In genomic region chr19:38838986-38839761, GRCh38 we compare ENCODE assay signal across 12 cellular contexts. TPM values are rescaled to one million over a fixed set of nuclear protein-coding genes. Genes with fewer than 3 reads are reported as not detected.
DNase-seq lines count a peak whose midpoint lies in the region; ATAC-seq and TF ChIP-seq lines count a peak whose summit lies in the region.
"Had no signal": no experiment of that assay in that cellular context is flagged by ENCODE, and none has a peak within 500 bp of the region (broad histone marks: within the 10 kb centered on the region; RNA-seq: fewer than 3 reads in every experiment).

No MANE protein-coding gene starts in this region.

- intact Hi-C loops in PC-9 (cut with micrococcal nuclease; ENCODE audit: unreplicated experiment) (loop anchor here (1.0 to 10.0 kb wide), 9 partner anchors 92 to 434 kb away; partner anchors contain the start of genes FAM98C, FBXO27, MRPS12 and SARS2), testis (cut with DNase I; ENCODE audit: low total_unique reads) (no loop called here)

- H3K36me3 ChIP-seq in PC-9 (ENCODE audit: low read depth) (peaks cover 55% of the 10 kb centered on the region), ectodermal cell (ENCODE audit: control insufficient read depth, insufficient read depth, low read length) (peaks cover 79% of the 10 kb centered on the region), osteoblast (ENCODE audit: insufficient read depth, low read length) (peaks cover 82% of the 10 kb centered on the region), testis (ENCODE audit: low read depth, missing control alignments) (peaks cover 3% of the 10 kb centered on the region)

- no peak for TF ChIP-seq POLR2A in testis (IDR thresholded peaks at IDR 0.05)

- H3K9me2 ChIP-seq in PC-9 (ENCODE audit: insufficient read depth): no peaks in the 10 kb centered on the region

- H3K4me3 ChIP-seq in PC-9 (0 out of 2 replicates have a peak overlapping the region, but pooled peaks have one; percentile 8), ectodermal cell (ENCODE audit: insufficient read depth, low read depth, low read length) (no peak overlapping the region), osteoblast (ENCODE audit: insufficient read depth, low read length) (no peak overlapping the region), testis (no peak overlapping the region)
- H3K4me3 ChIP-seq: dorsolateral prefrontal cortex had no signal

- no peaks in the 10 kb centered on the region for H3K27me3 ChIP-seq in PC-9 (ENCODE audit: insufficient read depth, low read depth)
- H3K27me3 ChIP-seq in ectodermal cell (ENCODE audit: control insufficient read depth, insufficient read depth, low read length, poor library complexity, severe bottlenecking): no peaks in the 10 kb centered on the region
- H3K27me3 ChIP-seq in osteoblast (ENCODE audit: insufficient read depth, low read length): no peaks in the 10 kb centered on the region
- H3K27me3 ChIP-seq in testis: no peaks in the 10 kb centered on the region
- H3K27me3 ChIP-seq: dorsolateral prefrontal cortex had no signal

- H2AFZ ChIP-seq in PC-9 (no peak overlapping the region), osteoblast (ENCODE audit: low read length) (no peak overlapping the region)

- POLR2A ChIA-PET in PC-9 (lab: Charles Lee; ENCODE audit: unreplicated experiment): interaction anchor here (0.5 to 1.0 kb wide), 5 partner anchors 91 to 669 kb away, joined by 3 to 13 read pairs (median 3); partner anchors contain the start of genes MRPS12 and SARS2

- peaks cover 92% of the 10 kb centered on the region for H3F3A ChIP-seq in PC-9 (ENCODE audit: insufficient read depth, low read depth)

- TF ChIP-seq CTCF in PC-9 (conservative IDR thresholded peaks at IDR 0.05) (peak; percentile 30; the same call in 1 of the 2 replicates), osteoblast (IDR thresholded peaks at IDR 0.05; ENCODE audit: extremely low read depth, low read depth, low read length) (no peak), testis (IDR thresholded peaks at IDR 0.05) (no peak)

- DNase-seq in DMS53 (lab: John Stamatoyannopoulos, UW) (peak; percentile 83), PC-9 (no peak), osteoblast (ENCODE audit: insufficient read length, low spot score, missing footprints) (peak; percentile 54), SKM-1 treated with dmso at 0.1 percent for 144 hours (lab: John Stamatoyannopoulos, UW; ENCODE audit: unreplicated experiment) (no peak), NCI-H524 treated with DMSO at 0.1 percent for 48 hours (lab: John Stamatoyannopoulos, UW) (no peak), testis (no peak)
- DNase-seq: DMS153, dorsolateral prefrontal cortex, Kasumi-1 had no signal

- no peak for ATAC-seq in HG02588 (IDR thresholded peaks at IDR 0.05; ENCODE audit: unreplicated experiment)

- peak overlapping the region; percentile 98 for H3K27ac ChIP-seq in PC-9
- H3K27ac ChIP-seq in ectodermal cell (ENCODE audit: insufficient read depth, low read depth, low read length, poor library complexity, severe bottlenecking): peak overlapping the region; percentile 50
- H3K27ac ChIP-seq in osteoblast (ENCODE audit: low read depth, low read length): peak overlapping the region; percentile 10
- H3K27ac ChIP-seq in testis: no peak overlapping the region

- 95% methylated on average over 12 of the region's 12 CpGs for WGBS in ectodermal cell, 2 experiments
- WGBS in testis, 2 donors: 85% methylated on average over 12 of the region's 12 CpGs

- H3K9me3 ChIP-seq in PC-9 (ENCODE audit: insufficient read depth, low read depth): no peaks in the 10 kb centered on the region
- H3K9me3 ChIP-seq in ectodermal cell (ENCODE audit: control insufficient read depth, low read length): no peaks in the 10 kb centered on the region
- no peaks in the 10 kb centered on the region for H3K9me3 ChIP-seq in osteoblast (ENCODE audit: low read depth, low read length)
- H3K9me3 ChIP-seq in testis: no peaks in the 10 kb centered on the region

- H3K4me1 ChIP-seq in PC-9 (replicated peaks; ENCODE audit: insufficient read depth): peaks cover 61% of the 10 kb centered on the region
- H3K4me1 ChIP-seq in ectodermal cell (ENCODE audit: control insufficient read depth, insufficient read depth, low read length): no peaks in the 10 kb centered on the region
- H3K4me1 ChIP-seq in osteoblast (ENCODE audit: insufficient read depth, low read length): peaks cover 11% of the 10 kb centered on the region
- H3K4me1 ChIP-seq in testis: peaks cover 3% of the 10 kb centered on the region

- H3K79me2 ChIP-seq in PC-9 (ENCODE audit: low read depth) (peaks cover 47% of the 10 kb centered on the region), osteoblast (ENCODE audit: insufficient read depth, low read length) (peaks cover 50% of the 10 kb centered on the region)

- CTCF ChIA-PET in PC-9 (lab: Charles Lee): interaction anchor here (1.2 kb wide), 1 partner anchor 92 kb away, joined by 6 read pairs; the partner anchor contains the start of genes MRPS12 and SARS2

- peak overlapping the region; percentile 63 for H3K4me2 ChIP-seq in PC-9
- H3K4me2 ChIP-seq in osteoblast (ENCODE audit: insufficient read depth, low read length): no peak overlapping the region

- no TSS peak for BruUV-seq in PC-9 (replicated peaks; lab: Mats Ljungman, UMichigan)

- H4K20me1 ChIP-seq in PC-9 (ENCODE audit: insufficient read depth) (peaks cover 21% of the 10 kb centered on the region), osteoblast (ENCODE audit: insufficient read depth, low read length) (peaks cover 72% of the 10 kb centered on the region)

RNA-seq across cellular contexts. Expression of gene ECH1, which starts 7.6 kb away (rescaled TPM):
- 142 and 143 TPM in 2 replicates for total RNA-seq in PC-9 (2021)
- 103 TPM for polyA plus RNA-seq in ectodermal cell (2013, experiment 1 of 4)
- polyA plus RNA-seq in ectodermal cell (2013, experiment 2 of 4): 101 TPM
- 85.1 TPM for polyA plus RNA-seq in ectodermal cell (2013, experiment 3 of 4)
- 98.4 TPM for polyA plus RNA-seq in ectodermal cell (2013, experiment 4 of 4)
- 35.1 and 36.9 TPM in 2 replicates for total RNA-seq in osteoblast
- 100 to 1,000 TPM; 176 to 193 TPM for total RNA-seq in testis
- polyA plus RNA-seq in testis (ENCODE audit: insufficient read depth, low read depth, low replicate concordance): 217 TPM

RNA-seq across cellular contexts. Expression of gene HNRNPL, which starts 10.6 kb away (rescaled TPM):
- total RNA-seq in PC-9 (2021) (368 and 443 TPM in 2 replicates), osteoblast (188 and 201 TPM in 2 replicates), testis (100 to 1,000 TPM; 216 to 249 TPM)
- 894 TPM for polyA plus RNA-seq in ectodermal cell (2013, experiment 1 of 4)
- 733 TPM for polyA plus RNA-seq in ectodermal cell (2013, experiment 2 of 4)
- polyA plus RNA-seq in ectodermal cell (2013, experiment 3 of 4): 568 TPM
- 599 TPM for polyA plus RNA-seq in ectodermal cell (2013, experiment 4 of 4)
- 307 TPM for polyA plus RNA-seq in testis (ENCODE audit: insufficient read depth, low read depth, low replicate concordance)

RNA-seq across cellular contexts. Expression of gene LGALS4, which starts 26.4 kb away (rescaled TPM):
- 1.0 and 2.2 TPM in 2 replicates for total RNA-seq in PC-9 (2021)
- polyA plus RNA-seq in ectodermal cell (2013, experiment 1 of 4): 0.93 TPM
- polyA plus RNA-seq in ectodermal cell (2013, experiment 2 of 4): 0.69 TPM
- 1.3 TPM for polyA plus RNA-seq in ectodermal cell (2013, experiment 3 of 4)
- 1.6 TPM for polyA plus RNA-seq in ectodermal cell (2013, experiment 4 of 4)
- not detected in 2 replicates for total RNA-seq in osteoblast
- total RNA-seq in testis: 1 to 10 TPM; 1.6 to 1.9 TPM
- 1.6 TPM for polyA plus RNA-seq in testis (ENCODE audit: insufficient read depth, low read depth, low replicate concordance)

RNA-seq across cellular contexts. Expression of gene RINL, which starts 38.9 kb away (rescaled TPM):
- total RNA-seq in PC-9 (2021) (10.3 and 14.6 TPM in 2 replicates), osteoblast (2.5 and 3.2 TPM in 2 replicates), testis (1 to 10 TPM; 3.0 to 5.2 TPM)
- polyA plus RNA-seq in ectodermal cell (2013, experiment 1 of 4): 6.9 TPM
- polyA plus RNA-seq in ectodermal cell (2013, experiment 2 of 4): 4.8 TPM
- 3.6 TPM for polyA plus RNA-seq in ectodermal cell (2013, experiment 3 of 4)
- polyA plus RNA-seq in ectodermal cell (2013, experiment 4 of 4): 4.4 TPM
- polyA plus RNA-seq in testis (ENCODE audit: insufficient read depth, low read depth, low replicate concordance): 2.6 TPM

RNA-seq across cellular contexts. Expression of gene LGALS7B, which starts 50.2 kb away (rescaled TPM):
- total RNA-seq in PC-9 (2021): not detected in 2 replicates
- not detected for polyA plus RNA-seq in ectodermal cell (2013, experiment 1 of 4)
- polyA plus RNA-seq in ectodermal cell (2013, experiment 2 of 4): 0.84 TPM
- polyA plus RNA-seq in ectodermal cell (2013, experiment 3 of 4): not detected
- polyA plus RNA-seq in ectodermal cell (2013, experiment 4 of 4): not detected
- total RNA-seq in osteoblast: not detected in 2 replicates
- total RNA-seq in testis: 1 to 10 TPM; 2.3 to 8.1 TPM
- polyA plus RNA-seq in testis (ENCODE audit: insufficient read depth, low read depth, low replicate concordance): not detected
- total RNA-seq: dorsolateral prefrontal cortex had no signal
- polyA plus RNA-seq: urinary bladder had no signal

Comparison
In these comparisons a context has a peak if more than half of its experiments do, and no peak if none do; other contexts are left out.
1. DNase-seq: peak in DMS53 (single experiment) and osteoblast (single experiment); none in PC-9 (0 of 2), SKM-1 treated with dmso at 0.1 percent for 144 hours (single experiment), NCI-H524 treated with DMSO at 0.1 percent for 48 hours (single experiment) and testis (single experiment).
2. H3K27ac ChIP-seq: peak in PC-9 (single experiment), ectodermal cell (single experiment) and osteoblast (single experiment); none in testis (0 of 2).